ENCODE assay signal across 13 cellular contexts in the genomic region with DNA sequence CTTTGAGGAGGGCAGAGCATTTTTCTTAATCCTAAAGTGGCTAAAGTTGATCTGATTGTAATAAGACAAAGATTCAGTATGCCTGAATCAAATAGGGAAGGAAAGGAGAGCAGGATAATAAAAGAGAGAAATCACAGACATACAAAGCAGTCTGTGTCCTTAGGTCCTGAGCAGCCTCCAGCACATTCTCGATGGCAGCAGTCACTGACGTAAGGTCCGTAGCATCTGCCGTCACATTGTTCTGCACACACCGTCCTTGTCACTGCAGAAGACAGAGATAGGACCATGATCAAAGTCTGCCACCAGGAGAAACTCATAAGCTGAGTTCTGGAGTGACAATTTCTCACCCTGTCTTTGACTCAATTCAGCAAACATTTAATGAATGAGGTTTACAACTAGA.
DNase-seq lines count a peak whose midpoint lies in the region.
"Had no signal": no experiment of that assay in that cellular context is flagged by ENCODE, and none has a peak within 500 bp of the region (broad histone marks: within the 10 kb centered on the region; RNA-seq: fewer than 3 reads in every experiment).

No MANE protein-coding gene starts in this region.

- H3K27ac ChIP-seq in substantia nigra (ENCODE audit: low read depth, low read length, poor library complexity, severe bottlenecking), result peak overlapping the region; percentile 30
- H3K27ac ChIP-seq: GM23248 had no signal

- peak; percentile 69 for DNase-seq in Ammon's horn (ENCODE audit: low spot score)
- DNase-seq in SK-MEL-5 (ENCODE audit: low read depth, low spot score), result peak; percentile 29
- peak; percentile 62 for DNase-seq in islet precursor cell
- DNase-seq in substantia nigra (lab: John Stamatoyannopoulos, UW), result peak in 30 of 49 donors; percentile 2 to 69 (median 22)
- no peak for DNase-seq in NCI-H524 treated with DMSO at 0.1 percent for 48 hours (lab: John Stamatoyannopoulos, UW)
- no peak for DNase-seq in stimulated activated CD4-positive, alpha-beta T cell treated with anti-CD3 and anti-CD28 coated beads, Interleukin-1b, Interleukin-23, amount 100 ng/mL, for 48 hours
- no peak for DNase-seq in HuH-7 (ENCODE audit: low spot score)
- DNase-seq: CD8-positive, alpha-beta T cell; COR-L47; DMS153; DMS79 treated with DMSO at 0.1 percent for 48 hours; EL; GM23248 had no signal

- in situ Hi-C loops in SK-MEL-5 (cut with HindIII; ENCODE audit: low pct_unique_long_range_greater_than_20kb, low sequenced_read_pairs), result no loop called here

Comparison
In these comparisons a context has a peak if more than half of its experiments do, and no peak if none do; other contexts are left out.
1. DNase-seq: peak in Ammon's horn (single experiment), SK-MEL-5 (single experiment), islet precursor cell (single experiment) and substantia nigra (30 of 49); none in NCI-H524 treated with DMSO at 0.1 percent for 48 hours (single experiment), stimulated activated CD4-positive, alpha-beta T cell treated with anti-CD3 and anti-CD28 coated beads, Interleukin-1b, Interleukin-23, amount 100 ng/mL, for 48 hours (single experiment) and HuH-7 (single experiment).